9 cellular contexts compared by ENCODE assay signal in the genomic region with DNA sequence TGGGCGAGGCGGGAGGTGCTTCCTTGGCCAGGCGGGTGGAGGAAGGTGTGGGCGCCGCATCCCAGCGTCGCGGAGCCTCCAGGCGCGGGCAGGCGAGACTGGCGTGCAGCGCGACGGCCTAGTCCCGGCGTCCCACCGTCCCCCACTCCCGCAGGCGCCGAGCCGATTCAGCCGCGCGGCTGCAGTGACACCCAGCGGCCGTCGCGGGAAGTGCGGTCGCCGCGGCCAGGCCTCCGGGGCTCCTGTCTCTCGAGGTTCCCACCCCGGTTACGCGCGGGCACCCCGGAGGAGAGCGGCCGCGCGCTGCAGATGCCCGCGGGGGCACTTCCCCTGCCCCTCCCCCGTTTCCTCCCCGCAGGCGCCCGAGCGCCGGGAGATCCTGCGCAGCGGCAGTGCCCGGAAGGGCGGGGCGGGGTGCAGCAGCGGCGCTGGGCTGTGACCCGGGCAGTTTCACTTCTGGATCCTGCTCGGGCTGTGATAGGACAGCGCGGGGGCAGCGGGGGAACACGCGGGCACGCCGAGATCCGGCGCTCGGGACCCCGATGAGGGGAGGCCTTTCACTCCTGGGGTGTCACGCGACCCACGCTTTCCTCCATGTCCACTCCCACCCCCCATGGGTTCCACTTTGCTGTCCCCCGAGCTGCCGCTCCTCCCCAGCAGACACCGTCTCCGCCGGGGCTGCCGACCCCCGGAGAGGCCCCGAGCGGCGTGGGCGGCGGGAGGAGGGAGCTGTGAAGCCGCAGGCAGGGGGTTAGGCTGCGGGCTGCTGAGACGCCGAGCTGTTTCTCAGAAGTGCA. TPM values are rescaled to one million over a fixed set of nuclear protein-coding genes. Genes with fewer than 3 reads are reported as not detected.
DNase-seq lines count a peak whose midpoint lies in the region; ATAC-seq and TF ChIP-seq lines count a peak whose summit lies in the region.
"Had no signal": no experiment of that assay in that cellular context is flagged by ENCODE, and none has a peak within 500 bp of the region (broad histone marks: within the 10 kb centered on the region; RNA-seq: fewer than 3 reads in every experiment).

No MANE protein-coding gene starts in this region.

- H3K36me3 ChIP-seq in kidney epithelial cell (ENCODE audit: control insufficient read depth, insufficient read depth, low read length) = no peaks in the 10 kb centered on the region

- ATAC-seq in GM18909 (IDR thresholded peaks at IDR 0.05; ENCODE audit: poor library complexity, unreplicated experiment) (peak; percentile 62), HG03139 (IDR thresholded peaks at IDR 0.05; ENCODE audit: unreplicated experiment) (peak; percentile 44)

- TF ChIP-seq CTCF in AG10803 (conservative IDR thresholded peaks at IDR 0.05; ENCODE audit: low read length) (peak; percentile 54), kidney epithelial cell (IDR thresholded peaks at IDR 0.05; ENCODE audit: insufficient read depth, low read length, poor library complexity, severe bottlenecking) (peak; percentile 51)

- DNase-seq in AG10803 (ENCODE audit: low read depth) = peak; percentile 90
- DNase-seq in NCI-H2227 treated with DMSO at 0.1 percent for 48 hours (lab: John Stamatoyannopoulos, UW) = peak; percentile 80
- DNase-seq in activated CD4-positive, CD25-positive, alpha-beta regulatory T cell treated with anti-CD3 and anti-CD28 coated beads, Interleukin-2, amount 50 U/mL, for 16 hours (ENCODE audit: low read depth, low spot score) = peak; percentile 91
- DNase-seq in central memory CD4-positive, alpha-beta T cell = peak; percentile 99
- DNase-seq in kidney epithelial cell (ENCODE audit: low read depth) = peak; percentile 61
- DNase-seq in stimulated activated CD4-positive, alpha-beta T cell treated with anti-CD3 and anti-CD28 coated beads, Interleukin-15, amount 100 ng/mL, for 24 hours = peak; percentile 97

- H3K27me3 ChIP-seq in kidney epithelial cell (ENCODE audit: control insufficient read depth, insufficient read depth, low read length) = no peaks in the 10 kb centered on the region

- H3K4me3 ChIP-seq in AG10803 (ENCODE audit: low read length) (peak overlapping the region; percentile 75), kidney epithelial cell (ENCODE audit: low read depth, low read length) (peak overlapping the region; percentile 61)

RNA-seq across cellular contexts. Expression of a gene that starts 16.6 kb away (rescaled TPM):
- 20.5 and 21.2 TPM in 2 replicates for total RNA-seq in kidney epithelial cell
- total RNA-seq: activated CD8-positive, alpha-beta memory T cell treated with anti-CD3 and anti-CD28 coated beads for 36 hours had no signal

RNA-seq across cellular contexts. Expression of a gene that starts 24.0 kb away (rescaled TPM):
- 83.7 and 97.0 TPM in 2 replicates for total RNA-seq in kidney epithelial cell

RNA-seq across cellular contexts. Expression of a gene that starts 54.5 kb away (rescaled TPM):
- 44.1 and 47.2 TPM in 2 replicates for total RNA-seq in kidney epithelial cell

Comparison
In these comparisons a context has a peak if more than half of its experiments do, and no peak if none do; other contexts are left out.
1. Peak in every context shown above with its lines: DNase-seq, ATAC-seq and H3K4me3 ChIP-seq.